ENCODE assay signal across 14 cellular contexts in the genomic region with DNA sequence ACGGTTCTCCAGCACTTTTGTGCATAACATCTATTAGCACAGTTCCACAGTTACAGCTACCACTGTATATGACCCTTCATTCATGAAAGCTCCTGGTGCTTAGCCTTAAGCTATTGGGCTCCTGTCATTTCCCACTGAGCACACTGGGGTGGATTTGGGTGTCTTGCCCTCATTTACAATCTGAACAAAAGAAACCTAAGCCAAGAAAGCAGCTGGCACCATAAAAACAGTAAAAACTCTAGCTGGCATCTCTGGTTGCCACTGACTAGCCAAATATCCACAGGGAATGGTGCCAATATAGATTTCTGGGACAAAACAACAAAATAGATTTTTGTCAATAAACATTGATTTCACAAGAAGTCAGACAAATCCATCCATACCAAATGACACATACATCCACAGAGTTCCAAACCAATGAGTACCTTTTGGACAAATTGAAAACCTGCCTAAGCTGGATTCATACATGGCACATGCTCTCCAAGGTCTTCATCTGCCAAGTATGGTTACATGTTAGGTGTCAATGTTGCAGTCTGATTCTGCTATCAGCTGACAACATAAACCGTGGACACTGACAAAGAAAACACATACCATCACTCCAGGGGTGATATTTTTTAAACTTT.
"Had no signal": no experiment of that assay in that cellular context is flagged by ENCODE, and none has a peak within 500 bp of the region (broad histone marks: within the 10 kb centered on the region; RNA-seq: fewer than 3 reads in every experiment).

No MANE protein-coding gene starts in this region.

- H3K4me3 Mint-ChIP-seq: activated CD4-positive, alpha-beta memory T cell treated with anti-CD3 and anti-CD28 coated beads, Interleukin-2, amount 10 ng/mL, durations not matched to agents 7 days and 5 days; activated naive CD8-positive, alpha-beta T cell; immature natural killer cell; natural killer cell treated with Interleukin-12 subunit alpha and Interleukin-12 subunit beta and Interleukin-15 and Interleukin-18, amount 100 ng/mL, for 72 hours had no signal

- H3K4me1 Mint-ChIP-seq: activated CD4-positive, alpha-beta memory T cell treated with anti-CD3 and anti-CD28 coated beads, Interleukin-2, amount 10 ng/mL, durations not matched to agents 7 days and 5 days; immature natural killer cell had no signal

- H3K36me3 Mint-ChIP-seq: activated naive CD8-positive, alpha-beta T cell; immature natural killer cell; natural killer cell treated with Interleukin-12 subunit alpha and Interleukin-12 subunit beta and Interleukin-15 and Interleukin-18, amount 100 ng/mL, for 72 hours had no signal

- H3K27me3 ChIP-seq: esophagus muscularis mucosa, upper lobe of left lung had no signal

- H3K36me3 ChIP-seq: esophagus muscularis mucosa, lower lobe of right lung, upper lobe of left lung had no signal

- H3K9me3 ChIP-seq: esophagus muscularis mucosa, lower lobe of right lung, upper lobe of left lung had no signal

- H3K4me3 ChIP-seq: esophagus muscularis mucosa, lower lobe of right lung, upper lobe of left lung had no signal

- DNase-seq: activated CD4-positive, alpha-beta memory T cell treated with anti-CD3 and anti-CD28 coated beads, Interleukin-2, amount 10 ng/mL, durations not matched to agents 7 days and 5 days; activated gamma-delta T cell; activated T-cell treated with anti-CD3 and anti-CD28 coated beads, Interleukin-2, amount 50 U/mL, for 48 hours; amygdala; glutamatergic neuron; immature natural killer cell; left cardiac atrium; lower lobe of right lung; stimulated activated CD4-positive, alpha-beta T cell treated with anti-CD3 and anti-CD28 coated beads, Interleukin-2, amount 100 ng/mL, for 48 hours; stimulated activated naive CD8-positive, alpha-beta T cell treated with anti-CD3 and anti-CD28 coated beads, Interleukin-15, Interleukin-2, amounts not matched to agents 100 U/mL and 50 U/mL, for 24 hours; upper lobe of left lung had no signal

- H3K9me3 Mint-ChIP-seq: natural killer cell treated with Interleukin-12 subunit alpha and Interleukin-12 subunit beta and Interleukin-15 and Interleukin-18, amount 100 ng/mL, for 72 hours had no signal

- H3K27me3 Mint-ChIP-seq: activated CD4-positive, alpha-beta memory T cell treated with anti-CD3 and anti-CD28 coated beads, Interleukin-2, amount 10 ng/mL, durations not matched to agents 7 days and 5 days; activated naive CD8-positive, alpha-beta T cell had no signal

- ATAC-seq: left cardiac atrium; lower lobe of right lung; natural killer cell treated with Interleukin-12 subunit alpha and Interleukin-12 subunit beta and Interleukin-15 and Interleukin-18, amount 100 ng/mL, for 72 hours; stimulated activated naive CD8-positive, alpha-beta T cell treated with anti-CD3 and anti-CD28 coated beads, Interleukin-15, Interleukin-2, amounts not matched to agents 100 U/mL and 50 U/mL, for 24 hours had no signal

- H3K27ac ChIP-seq: esophagus muscularis mucosa, lower lobe of right lung, upper lobe of left lung had no signal

- H3K27ac Mint-ChIP-seq: activated CD4-positive, alpha-beta memory T cell treated with anti-CD3 and anti-CD28 coated beads, Interleukin-2, amount 10 ng/mL, durations not matched to agents 7 days and 5 days; activated naive CD8-positive, alpha-beta T cell; immature natural killer cell; natural killer cell treated with Interleukin-12 subunit alpha and Interleukin-12 subunit beta and Interleukin-15 and Interleukin-18, amount 100 ng/mL, for 72 hours had no signal

- H3K4me1 ChIP-seq: esophagus muscularis mucosa, upper lobe of left lung had no signal
